ENCODE assay signal across 8 cellular contexts in the genomic region with DNA sequence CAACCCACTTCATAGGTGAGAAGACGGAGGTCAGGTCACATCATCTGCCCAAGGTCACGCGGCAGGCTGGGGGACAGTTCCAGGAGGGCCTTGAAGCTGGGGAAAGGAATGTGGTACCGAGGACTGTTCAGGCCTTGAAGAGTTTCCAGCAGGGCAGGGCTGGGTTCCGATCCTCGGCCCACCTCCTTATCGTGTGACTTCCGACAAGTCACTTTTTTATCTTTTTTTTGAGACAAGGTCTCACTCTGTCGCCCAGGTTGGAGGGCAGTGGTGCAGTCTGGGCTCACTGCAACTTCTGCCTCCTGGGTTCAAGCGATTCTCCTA. TPM values are rescaled to one million over a fixed set of nuclear protein-coding genes. Genes with fewer than 3 reads are reported as not detected.
DNase-seq lines count a peak whose midpoint lies in the region; ATAC-seq and TF ChIP-seq lines count a peak whose summit lies in the region.

No MANE protein-coding gene starts in this region.

- H2AFZ ChIP-seq in Karpas-422 (ENCODE audit: low read length) = no peak overlapping the region; the same call in 1 of the 2 replicates

- no peaks in the 10 kb centered on the region for H3K9me3 ChIP-seq in Karpas-422 (ENCODE audit: low read length)

- DNase-seq in AG09309 (ENCODE audit: low read depth) (no peak), Karpas-422 (peak; percentile 67), chondrocyte (ENCODE audit: low spot score) (no peak), mesothelial cell of epicardium (ENCODE audit: low spot score in 2 of 2, unreplicated experiment in 2 of 2) (no peak)

- H3K27me3 Mint-ChIP-seq in chondrocyte (ENCODE audit: low read depth) (no peaks in the 10 kb centered on the region), mesothelial cell of epicardium (ENCODE audit: low read depth) (no peaks in the 10 kb centered on the region)

- H3K4me1 ChIP-seq in Karpas-422 (ENCODE audit: low read length) = peaks cover 24% of the 10 kb centered on the region

- peak overlapping the region; percentile 7; the same call in 1 of the 2 replicates for H3K27ac ChIP-seq in Karpas-422 (ENCODE audit: low read length)

- TF ChIP-seq CTCF in AG09309 (IDR thresholded peaks at IDR 0.05; ENCODE audit: control insufficient read depth, insufficient read depth, low read depth, low read length, missing control alignments) (no peak), chondrocyte (IDR thresholded peaks at IDR 0.05) (no peak), mesothelial cell of epicardium (IDR thresholded peaks at IDR 0.05; ENCODE audit: unreplicated experiment) (no peak)

- H3K4me3 Mint-ChIP-seq in chondrocyte (ENCODE audit: unreplicated experiment) (peak overlapping the region; percentile 97), mesothelial cell of epicardium (peak overlapping the region; percentile 92)

- H3K4me2 ChIP-seq in Karpas-422 (ENCODE audit: low read depth, low read length, poor library complexity, severe bottlenecking) = peak overlapping the region; percentile 71

- H3K9me2 ChIP-seq in Karpas-422 (replicated peaks; ENCODE audit: insufficient read depth, low read length) = no peaks in the 10 kb centered on the region

- H3K36me3 Mint-ChIP-seq in chondrocyte (ENCODE audit: low read depth) (peaks cover 6% of the 10 kb centered on the region), mesothelial cell of epicardium (peaks cover 7% of the 10 kb centered on the region)

- no peaks in the 10 kb centered on the region for H3K27me3 ChIP-seq in Karpas-422 (ENCODE audit: low read length)

- peaks cover 35% of the 10 kb centered on the region for H3K79me2 ChIP-seq in Karpas-422 (ENCODE audit: low read length)

- peaks cover 9% of the 10 kb centered on the region for H3K36me3 ChIP-seq in Karpas-422 (ENCODE audit: insufficient read depth, low read length)

- ATAC-seq in GM19395 (IDR thresholded peaks at IDR 0.05; ENCODE audit: unreplicated experiment) = no peak
- no peak for ATAC-seq in GM19324 (IDR thresholded peaks at IDR 0.05; ENCODE audit: low FRiP score, unreplicated experiment)
- ATAC-seq in GM19328 (IDR thresholded peaks at IDR 0.05; ENCODE audit: unreplicated experiment) = no peak
- no peak for ATAC-seq in GM21529 (IDR thresholded peaks at IDR 0.05; ENCODE audit: unreplicated experiment)

- peak overlapping the region; percentile 84 for H3K9ac ChIP-seq in Karpas-422 (ENCODE audit: low read length)

- H3K27ac Mint-ChIP-seq in chondrocyte (ENCODE audit: unreplicated experiment) = peak overlapping the region; percentile 96
- H3K27ac Mint-ChIP-seq in mesothelial cell of epicardium = peak overlapping the region; percentile 93

- H3K9me3 Mint-ChIP-seq in chondrocyte (ENCODE audit: low read depth) (no peaks in the 10 kb centered on the region), mesothelial cell of epicardium (no peaks in the 10 kb centered on the region)

- H3K4me3 ChIP-seq in AG09309 (ENCODE audit: control insufficient read depth, low read depth, low read length) (peak overlapping the region; percentile 80), Karpas-422 (ENCODE audit: low read length) (peak overlapping the region; percentile 74)

- H3K4me1 Mint-ChIP-seq in chondrocyte (ENCODE audit: low read depth) = peaks cover 53% of the 10 kb centered on the region
- peaks cover 26% of the 10 kb centered on the region for H3K4me1 Mint-ChIP-seq in mesothelial cell of epicardium

- H4K20me1 ChIP-seq in Karpas-422 (ENCODE audit: insufficient read depth, low read depth, low read length) = no peaks in the 10 kb centered on the region

RNA-seq across cellular contexts. Expression of a gene that starts 0.6 kb away (rescaled TPM):
- 159 and 231 TPM in 2 replicates for total RNA-seq in Karpas-422 (2014; rRNA removed; shearing (Covaris generic); ENCODE audit: low replicate concordance)
- total RNA-seq in chondrocyte (140 to 172 TPM (median 143 TPM) in 3 replicates), mesothelial cell of epicardium (125 to 140 TPM (median 132 TPM) in 3 replicates)

RNA-seq across cellular contexts. Expression of a gene that starts 7.7 kb away (rescaled TPM):
- 47.7 and 82.3 TPM in 2 replicates for total RNA-seq in Karpas-422 (2014; rRNA removed; shearing (Covaris generic); ENCODE audit: low replicate concordance)
- total RNA-seq in chondrocyte (52.3 to 73.2 TPM (median 66.5 TPM) in 3 replicates), mesothelial cell of epicardium (60.0 to 63.4 TPM (median 60.5 TPM) in 3 replicates)

RNA-seq across cellular contexts. Expression of a gene that starts 21.0 kb away (rescaled TPM):
- 0.40 TPM in 1 of 2 replicates, not detected in the other for total RNA-seq in Karpas-422 (2014; rRNA removed; shearing (Covaris generic); ENCODE audit: low replicate concordance)
- 10.8 to 14.3 TPM (median 13.1 TPM) in 3 replicates for total RNA-seq in chondrocyte
- total RNA-seq in mesothelial cell of epicardium = 1.4 to 1.8 TPM (median 1.7 TPM) in 3 replicates

RNA-seq across cellular contexts. Expression of a gene that starts 27.2 kb away (rescaled TPM):
- 71.1 and 112 TPM in 2 replicates for total RNA-seq in Karpas-422 (2014; rRNA removed; shearing (Covaris generic); ENCODE audit: low replicate concordance)
- total RNA-seq in chondrocyte = 14.4 to 16.6 TPM (median 15.9 TPM) in 3 replicates
- 19.0 to 23.7 TPM (median 20.4 TPM) in 3 replicates for total RNA-seq in mesothelial cell of epicardium
